ENCODE assay signal across 10 cellular contexts in genomic region chr14:75049731-75050201, GRCh38. TPM values are rescaled to one million over a fixed set of nuclear protein-coding genes. Genes with fewer than 3 reads are reported as not detected.
A peak's percentile ranks its signal among the peaks of the same experiment; 100 is the strongest.
DNase-seq lines count a peak whose midpoint lies in the region; FAIRE-seq and TF ChIP-seq lines count a peak whose summit lies in the region.
"Had no signal": no experiment of that assay in that cellular context is flagged by ENCODE, and none has a peak within 500 bp of the region (broad histone marks: within the 10 kb centered on the region; RNA-seq: fewer than 3 reads in every experiment).

No MANE protein-coding gene starts in this region.

- no peak for TF ChIP-seq CTCF in tibial nerve (IDR thresholded peaks at IDR 0.05)

- no peak overlapping the region for H3K27ac Mint-ChIP-seq in activated naive CD4-positive, alpha-beta T cell treated with anti-CD3 and anti-CD28 coated beads, Interleukin-2, amount 10 ng/mL, durations not matched to agents 7 days and 5 days
- H3K27ac Mint-ChIP-seq in activated T-helper 1 cell treated with anti-CD3 and anti-CD28 coated beads, Interleukin-12 subunit alpha, Interleukin-12 subunit beta, Interleukin-2, Interleukin-4 antibody, amounts not matched to agents 30 ng/mL and 10 ng/mL and 1 ng/mL, durations not matched to agents 14 hours and 24 hours and 36 hours: peak overlapping the region; percentile 56

- peak overlapping the region; percentile 86 for H3K4me3 Mint-ChIP-seq in activated naive CD4-positive, alpha-beta T cell treated with anti-CD3 and anti-CD28 coated beads, Interleukin-2, amount 10 ng/mL, durations not matched to agents 7 days and 5 days
- H3K4me3 Mint-ChIP-seq in activated T-helper 1 cell treated with anti-CD3 and anti-CD28 coated beads, Interleukin-12 subunit alpha, Interleukin-12 subunit beta, Interleukin-2, Interleukin-4 antibody, amounts not matched to agents 30 ng/mL and 10 ng/mL and 1 ng/mL, durations not matched to agents 14 hours and 24 hours and 36 hours: peak overlapping the region; percentile 90

- H3K36me3 Mint-ChIP-seq in activated naive CD4-positive, alpha-beta T cell treated with anti-CD3 and anti-CD28 coated beads, Interleukin-2, amount 10 ng/mL, durations not matched to agents 7 days and 5 days: peaks cover 32% of the 10 kb centered on the region
- H3K36me3 Mint-ChIP-seq in activated T-helper 1 cell treated with anti-CD3 and anti-CD28 coated beads, Interleukin-12 subunit alpha, Interleukin-12 subunit beta, Interleukin-2, Interleukin-4 antibody, amounts not matched to agents 30 ng/mL and 10 ng/mL and 1 ng/mL, durations not matched to agents 14 hours and 24 hours and 36 hours (ENCODE audit: low read depth): peaks cover 37% of the 10 kb centered on the region

- H3K27me3 Mint-ChIP-seq in activated naive CD4-positive, alpha-beta T cell treated with anti-CD3 and anti-CD28 coated beads, Interleukin-2, amount 10 ng/mL, durations not matched to agents 7 days and 5 days: peaks cover 4% of the 10 kb centered on the region
- no peaks in the 10 kb centered on the region for H3K27me3 Mint-ChIP-seq in activated T-helper 1 cell treated with anti-CD3 and anti-CD28 coated beads, Interleukin-12 subunit alpha, Interleukin-12 subunit beta, Interleukin-2, Interleukin-4 antibody, amounts not matched to agents 30 ng/mL and 10 ng/mL and 1 ng/mL, durations not matched to agents 14 hours and 24 hours and 36 hours (ENCODE audit: insufficient read depth)

- peaks cover 48% of the 10 kb centered on the region for H3K4me1 Mint-ChIP-seq in activated naive CD4-positive, alpha-beta T cell treated with anti-CD3 and anti-CD28 coated beads, Interleukin-2, amount 10 ng/mL, durations not matched to agents 7 days and 5 days
- peaks cover 65% of the 10 kb centered on the region for H3K4me1 Mint-ChIP-seq in activated T-helper 1 cell treated with anti-CD3 and anti-CD28 coated beads, Interleukin-12 subunit alpha, Interleukin-12 subunit beta, Interleukin-2, Interleukin-4 antibody, amounts not matched to agents 30 ng/mL and 10 ng/mL and 1 ng/mL, durations not matched to agents 14 hours and 24 hours and 36 hours (ENCODE audit: low read depth)

- TF ChIP-seq EP300 in tibial nerve (IDR thresholded peaks at IDR 0.05): peak in 1 of 2 donors; percentile 60

- H3K27ac ChIP-seq in tibial nerve (peak overlapping the region; percentile 55 to 96 (median 78)), small intestine (ENCODE audit: low read depth in 1 of 2, low read length in 1 of 2) (no peak overlapping the region)

- H3K9me3 ChIP-seq in tibial nerve (no peaks in the 10 kb centered on the region), small intestine (ENCODE audit: control insufficient read depth, low read depth) (no peaks in the 10 kb centered on the region)
- H3K9me3 ChIP-seq: colonic mucosa had no signal

- intact Hi-C loops in activated T-helper 1 cell treated with anti-CD3 and anti-CD28 coated beads, Interleukin-12 subunit alpha, Interleukin-12 subunit beta, Interleukin-2, Interleukin-4 antibody, amounts not matched to agents 30 ng/mL and 10 ng/mL and 1 ng/mL, durations not matched to agents 14 hours and 24 hours and 36 hours (cut with micrococcal nuclease): no loop called here

- DNase-seq in activated naive CD4-positive, alpha-beta T cell treated with anti-CD3 and anti-CD28 coated beads, Interleukin-2, amount 10 ng/mL, durations not matched to agents 7 days and 5 days: no peak
- DNase-seq in activated naive CD4-positive, alpha-beta T cell (lab: John Stamatoyannopoulos, UW): no peak
- no peak for DNase-seq in activated T-helper 1 cell treated with anti-CD3 and anti-CD28 coated beads, Interleukin-12 subunit alpha, Interleukin-12 subunit beta, Interleukin-2, Interleukin-4 antibody, amounts not matched to agents 30 ng/mL and 10 ng/mL and 1 ng/mL, durations not matched to agents 14 hours and 24 hours and 36 hours (ENCODE audit: low spot score)
- DNase-seq in iris pigment epithelial cell (ENCODE audit: low read depth) (peak; percentile 46), tibial nerve (ENCODE audit: low spot score in 2 of 2) (no peak), COLO668 (lab: John Stamatoyannopoulos, UW; ENCODE audit: unreplicated experiment) (no peak), H7 (no peak), small intestine (no peak)
- DNase-seq: colonic mucosa had no signal

- no peak for FAIRE-seq in small intestine (lab: Jason Lieb, UNC)

- H3K9me3 Mint-ChIP-seq in activated naive CD4-positive, alpha-beta T cell treated with anti-CD3 and anti-CD28 coated beads, Interleukin-2, amount 10 ng/mL, durations not matched to agents 7 days and 5 days: no peaks in the 10 kb centered on the region
- no peaks in the 10 kb centered on the region for H3K9me3 Mint-ChIP-seq in activated T-helper 1 cell treated with anti-CD3 and anti-CD28 coated beads, Interleukin-12 subunit alpha, Interleukin-12 subunit beta, Interleukin-2, Interleukin-4 antibody, amounts not matched to agents 30 ng/mL and 10 ng/mL and 1 ng/mL, durations not matched to agents 14 hours and 24 hours and 36 hours

- CTCF ChIA-PET in activated naive CD4-positive, alpha-beta T cell treated with anti-CD3 and anti-CD28 coated beads, Interleukin-2, amount 10 ng/mL, durations not matched to agents 7 days and 5 days (lab: Charles Lee): interaction anchor here (1.3 to 2.2 kb wide), 3 partner anchors 102 to 191 kb away, joined by 3 to 6 read pairs (median 4); no protein-coding TSS in a partner anchor

- H3K4me3 ChIP-seq in tibial nerve (peak overlapping the region in 1 of 4 donors; percentile 0), H7 (ENCODE audit: insufficient read depth, low read depth, low read length) (no peak overlapping the region), small intestine (ENCODE audit: low read depth in 1 of 2, low read length in 2 of 2) (no peak overlapping the region)
- H3K4me3 ChIP-seq: lung had no signal

- 73% methylated on average over 3 of the region's 3 CpGs for WGBS in tibial nerve, 2 donors
- WGBS in small intestine, 3 donors: 81 to 93% (median 86%) methylated on average over 3 of the region's 3 CpGs

- no peak for TF ChIP-seq POLR2A in tibial nerve (IDR thresholded peaks at IDR 0.05)

- H3K36me3 ChIP-seq in tibial nerve (no peaks in the 10 kb centered on the region), H7 (replicated peaks; ENCODE audit: control insufficient read depth, insufficient read depth, low read length) (no peaks in the 10 kb centered on the region), small intestine (ENCODE audit: control insufficient read depth in 2 of 2, insufficient read depth in 2 of 2, low read length in 2 of 2) (no peaks in the 10 kb centered on the region)
- H3K36me3 ChIP-seq: colonic mucosa had no signal

- H3K4me1 ChIP-seq in tibial nerve: peaks cover 0 to 54% (median 23%) of the 10 kb centered on the region in 4 donors
- peaks cover 2 to 10% of the 10 kb centered on the region in 2 donors for H3K4me1 ChIP-seq in small intestine (ENCODE audit: control insufficient read depth in 2 of 2, insufficient read depth in 1 of 2, low read depth in 1 of 2, low read length in 1 of 2)
- H3K4me1 ChIP-seq: colonic mucosa had no signal

- H3K27me3 ChIP-seq in tibial nerve (no peaks in the 10 kb centered on the region), H7 (ENCODE audit: control insufficient read depth, insufficient read depth, low read length) (no peaks in the 10 kb centered on the region), small intestine (ENCODE audit: control insufficient read depth in 2 of 2, insufficient read depth in 2 of 2, low read length in 2 of 2) (no peaks in the 10 kb centered on the region)
- H3K27me3 ChIP-seq: colonic mucosa had no signal

RNA-seq across cellular contexts. Expression of gene MLH3, which starts 1.5 kb away (rescaled TPM):
- 24.3 and 28.3 TPM in 2 replicates for total RNA-seq in activated T-helper 1 cell treated with anti-CD3 and anti-CD28 coated beads, Interleukin-12 subunit alpha, Interleukin-12 subunit beta, Interleukin-2, Interleukin-4 antibody, amounts not matched to agents 30 ng/mL and 10 ng/mL and 1 ng/mL, durations not matched to agents 14 hours and 24 hours and 36 hours
- total RNA-seq in tibial nerve: 10 to 100 TPM; 26.4 to 48.1 (median 36.0) TPM
- 13.2 and 21.1 TPM in 2 replicates for total RNA-seq in H7 (2014; rRNA removed; shearing (Covaris generic))
- polyA plus RNA-seq in small intestine: 10 to 100 TPM; 13.9 to 21.2 (median 14.1) TPM

RNA-seq across cellular contexts. Expression of gene ACYP1, which starts 14.1 kb away (rescaled TPM):
- total RNA-seq in activated T-helper 1 cell treated with anti-CD3 and anti-CD28 coated beads, Interleukin-12 subunit alpha, Interleukin-12 subunit beta, Interleukin-2, Interleukin-4 antibody, amounts not matched to agents 30 ng/mL and 10 ng/mL and 1 ng/mL, durations not matched to agents 14 hours and 24 hours and 36 hours: 37.9 and 43.0 TPM in 2 replicates
- total RNA-seq in tibial nerve: 10 to 100 TPM in 2 of 4 donors, 1 to 10 TPM in 2; 4.2 to 24.3 (median 9.9) TPM
- total RNA-seq in H7 (2014; rRNA removed; shearing (Covaris generic)): 26.6 and 30.0 TPM in 2 replicates
- polyA plus RNA-seq in small intestine: 10 to 100 TPM; 15.9 to 26.2 (median 19.0) TPM

RNA-seq across cellular contexts. Expression of gene ZC2HC1C, which starts 19.7 kb away (rescaled TPM):
- total RNA-seq in activated T-helper 1 cell treated with anti-CD3 and anti-CD28 coated beads, Interleukin-12 subunit alpha, Interleukin-12 subunit beta, Interleukin-2, Interleukin-4 antibody, amounts not matched to agents 30 ng/mL and 10 ng/mL and 1 ng/mL, durations not matched to agents 14 hours and 24 hours and 36 hours: 0.71 and 0.80 TPM in 2 replicates
- total RNA-seq in tibial nerve: 1 to 10 TPM in 3 of 4 donors, under 1 TPM in 1; 0.78 to 3.1 (median 1.2) TPM
- total RNA-seq in H7 (2014; rRNA removed; shearing (Covaris generic)): 1.3 and 2.7 TPM in 2 replicates
- polyA plus RNA-seq in small intestine: 10 to 100 TPM in 1 of 3 donors, 1 to 10 TPM in 2; 3.5 to 15.9 (median 8.6) TPM

RNA-seq across cellular contexts. Expression of gene EIF2B2, which starts 47.0 kb away (rescaled TPM):
- total RNA-seq in activated T-helper 1 cell treated with anti-CD3 and anti-CD28 coated beads, Interleukin-12 subunit alpha, Interleukin-12 subunit beta, Interleukin-2, Interleukin-4 antibody, amounts not matched to agents 30 ng/mL and 10 ng/mL and 1 ng/mL, durations not matched to agents 14 hours and 24 hours and 36 hours: 52.8 and 54.3 TPM in 2 replicates
- 10 to 100 TPM; 26.1 to 44.9 (median 36.1) TPM for total RNA-seq in tibial nerve
- total RNA-seq in H7 (2014; rRNA removed; shearing (Covaris generic)): 50.5 and 51.8 TPM in 2 replicates
- polyA plus RNA-seq in small intestine: 10 to 100 TPM; 41.8 to 50.8 (median 47.8) TPM

Comparison
In these comparisons a context has a peak if more than half of its experiments do, and no peak if none do; other contexts are left out.
1. H3K27ac ChIP-seq: peak in tibial nerve (4 of 4); none in small intestine (0 of 2).